Comparison of ENCODE assay signal across 16 cellular contexts in genomic region chr3:113277886-113278598, GRCh38.
DNase-seq lines count a peak whose midpoint lies in the region; ATAC-seq, FAIRE-seq and TF ChIP-seq lines count a peak whose summit lies in the region.
"Had no signal": no experiment of that assay in that cellular context is flagged by ENCODE, and none has a peak within 500 bp of the region (broad histone marks: within the 10 kb centered on the region; RNA-seq: fewer than 3 reads in every experiment).

No MANE protein-coding gene starts in this region.

- no peaks in the 10 kb centered on the region for H4K20me1 ChIP-seq in K562 (replicated peaks; ENCODE audit: control insufficient read depth, insufficient read depth, low read length)
- H4K20me1 ChIP-seq: BLaER1 treated with 17β-estradiol and CSF1 and Interleukin-3, amounts not matched to agents 10 nM and 100 nM had no signal

- no peak overlapping the region for H3K4me2 ChIP-seq in K562 (ENCODE audit: insufficient read depth, low read length)
- H3K4me2 ChIP-seq: BLaER1 treated with 17β-estradiol and CSF1 and Interleukin-3, amounts not matched to agents 10 nM and 100 nM had no signal

- TF ChIP-seq EP300 in K562 (IDR thresholded peaks at IDR 0.05; ENCODE audit: low read length), result no peak

- ATAC-seq in K562, result no peak
- no peak for ATAC-seq in HG03175 (IDR thresholded peaks at IDR 0.05; ENCODE audit: unreplicated experiment)
- ATAC-seq in Right ventricle myocardium inferior, result no peak
- ATAC-seq: activated T-cell treated with anti-CD3 and anti-CD28 coated beads, Interleukin-2, amount 50 U/mL, for 72 hours had no signal

- no peak overlapping the region for H3K27ac ChIP-seq in K562 (ENCODE audit: extremely low read depth, low read depth, low read length)
- peak overlapping the region; percentile 76 for H3K27ac ChIP-seq in layer of hippocampus (ENCODE audit: low read depth, low read length)
- H3K27ac ChIP-seq: BLaER1 treated with 17β-estradiol and CSF1 and Interleukin-3, amounts not matched to agents 10 nM and 100 nM had no signal

- H3K4me1 ChIP-seq in K562 (replicated peaks in 1 of 2; ENCODE audit: control insufficient read depth in 2 of 2, insufficient read depth in 2 of 2, low read length in 2 of 2), result peaks cover 4 to 6% of the 10 kb centered on the region in 2 experiments; a peak in 3 of 5 replicates

- 6% methylated on average over 5 of the region's 17 CpGs for WGBS in K562 (ENCODE audit: insufficient coverage, low coverage, missing lambda C conversion rate)

- BruUV-seq in K562 (replicated peaks; lab: Mats Ljungman, UMichigan), result no TSS peak

- H3K27me3 ChIP-seq in GM06990 (replicated peaks; ENCODE audit: control insufficient read depth, insufficient read depth, low read length) (no peaks in the 10 kb centered on the region), H7 (ENCODE audit: control insufficient read depth, insufficient read depth, low read length) (no peaks in the 10 kb centered on the region), K562 (ENCODE audit: control insufficient read depth in 2 of 2, insufficient read depth in 2 of 2, low read length in 2 of 2) (peaks cover 7 to 54% of the 10 kb centered on the region in 2 experiments; a peak in 3 of 5 replicates), layer of hippocampus (ENCODE audit: control insufficient read depth, insufficient read depth, low read length) (no peaks in the 10 kb centered on the region)
- H3K27me3 ChIP-seq: BLaER1 treated with 17β-estradiol and CSF1 and Interleukin-3, amounts not matched to agents 10 nM and 100 nM; vagina had no signal

- intact Hi-C loops in K562 (cut with micrococcal nuclease), result no loop called here
- intact Hi-C loops in Right ventricle myocardium inferior (cut with DNase I), result no loop called here

- no peaks in the 10 kb centered on the region for H3K79me2 ChIP-seq in K562 (ENCODE audit: control insufficient read depth, insufficient read depth, low read length)

- TF ChIP-seq CTCF in GM06990 (IDR thresholded peaks at IDR 0.05; ENCODE audit: insufficient read depth, low read length, poor library complexity, severe bottlenecking), result peak; percentile 43
- 0 out of 6 replicates have a peak, but pooled peaks have one; percentile 1 to 14 (median 7) for TF ChIP-seq CTCF in K562 (IDR thresholded peaks at IDR 0.05 in 2 of 3, conservative IDR thresholded peaks at IDR 0.05 in 1 of 3; ENCODE audit: insufficient read depth in 2 of 3, low read depth in 1 of 3, low read length in 3 of 3)

- FAIRE-seq in K562 (lab: Jason Lieb, UNC), result no peak
- FAIRE-seq: astrocyte, endothelial cell of umbilical vein, H54 had no signal

- CTCF ChIA-PET in K562 (lab: Yijun Ruan, JAX; ENCODE audit: low intra/inter-chr PET ratio), result no interaction called here

- H3K4me3 ChIP-seq in GM06990 (replicated peaks; ENCODE audit: low read depth, low read length) (no peak overlapping the region), H7 (ENCODE audit: insufficient read depth, low read depth, low read length) (no peak overlapping the region), K562 (no peak overlapping the region)
- H3K4me3 ChIP-seq: BLaER1 treated with 17β-estradiol and CSF1 and Interleukin-3, amounts not matched to agents 10 nM and 100 nM; skin epidermis; vagina had no signal

- no peak overlapping the region for H3K9ac ChIP-seq in K562 (ENCODE audit: insufficient read depth in 1 of 2, low read depth in 2 of 2, low read length in 2 of 2)
- H3K9ac ChIP-seq: BLaER1 treated with 17β-estradiol and CSF1 and Interleukin-3, amounts not matched to agents 10 nM and 100 nM had no signal

- no peak for TF ChIP-seq RAD21 in K562 (CRISPR knock-in tag; conservative IDR thresholded peaks at IDR 0.05 in 1 of 2, IDR thresholded peaks at IDR 0.05 in 1 of 2)

- no peaks in the 10 kb centered on the region for H3K9me3 ChIP-seq in K562 (replicated peaks; ENCODE audit: control insufficient read depth, insufficient read depth, low read depth, low read length)
- H3K9me3 ChIP-seq: BLaER1 treated with 17β-estradiol and CSF1 and Interleukin-3, amounts not matched to agents 10 nM and 100 nM; vagina had no signal

- H3K9me1 ChIP-seq in K562 (ENCODE audit: control insufficient read depth, insufficient read depth, low read length), result no peaks in the 10 kb centered on the region

- in situ Hi-C loops in K562 (cut with MboI), result loop anchor here (25.0 kb wide), 2 partner anchors 541 to 691 kb away; no protein-coding TSS in a partner anchor

- H3K36me3 ChIP-seq in GM06990 (ENCODE audit: control insufficient read depth, insufficient read depth, low read length) (no peaks in the 10 kb centered on the region), H7 (replicated peaks; ENCODE audit: control insufficient read depth, insufficient read depth, low read length) (no peaks in the 10 kb centered on the region), K562 (ENCODE audit: control insufficient read depth, insufficient read depth, low read length) (no peaks in the 10 kb centered on the region)
- H3K36me3 ChIP-seq: BLaER1 treated with 17β-estradiol and CSF1 and Interleukin-3, amounts not matched to agents 10 nM and 100 nM had no signal

- no peak for TF ChIP-seq POLR2A in K562 (conservative IDR thresholded peaks at IDR 0.05)

- no peak for DNase-seq in GM06990 (ENCODE audit: extremely low read depth, insufficient read length)
- DNase-seq in H7, result peak; percentile 74
- DNase-seq in K562 (ENCODE audit: extremely low read depth in 1 of 4, low spot score in 3 of 4), result no peak
- DNase-seq in stimulated activated naive CD4-positive, alpha-beta T cell (lab: John Stamatoyannopoulos, UW), result no peak
- DNase-seq in RPMI8226, result no peak
- no peak for DNase-seq in Right ventricle myocardium inferior (ENCODE audit: missing footprints)
- DNase-seq: activated T-cell treated with anti-CD3 and anti-CD28 coated beads, Interleukin-2, amount 50 U/mL, for 72 hours; SHP77 had no signal

- no peak overlapping the region for H2AFZ ChIP-seq in K562 (ENCODE audit: low read depth, low read length)

- POLR2A ChIA-PET in K562 (lab: Yijun Ruan, JAX), result no interaction called here

TF ChIP-seq in K562, 482 proteins besides CTCF, POLR2A, EP300 and RAD21 (continues in another document):
- no peak for TF ChIP-seq TOE1 (IDR thresholded peaks at IDR 0.05; ENCODE audit: borderline replicate concordance)
- TF ChIP-seq TOE1 (CRISPR knock-in tag; IDR thresholded peaks at IDR 0.05; ENCODE audit: borderline replicate concordance, low read depth), result no peak
- no peak for TF ChIP-seq ATF7 (IDR thresholded peaks at IDR 0.05)
- TF ChIP-seq C11orf30 (IDR thresholded peaks at IDR 0.05; ENCODE audit: low read depth), result no peak
- TF ChIP-seq ZNF253 (CRISPR knock-in tag; conservative IDR thresholded peaks at IDR 0.05), result no peak
- TF ChIP-seq THAP12 (CRISPR knock-in tag; IDR thresholded peaks at IDR 0.05), result no peak
- TF ChIP-seq NKRF (IDR thresholded peaks at IDR 0.05; ENCODE audit: borderline replicate concordance), result no peak
- no peak for TF ChIP-seq SMARCA5 (IDR thresholded peaks at IDR 0.05)
- TF ChIP-seq ETS2 (tag; IDR thresholded peaks at IDR 0.05; ENCODE audit: borderline replicate concordance, poor library complexity, severe bottlenecking), result no peak
- TF ChIP-seq BRCA1 (IDR thresholded peaks at IDR 0.05), result no peak
- TF ChIP-seq BRCA1 (CRISPR knock-in tag; IDR thresholded peaks at IDR 0.05), result no peak
- no peak for TF ChIP-seq TFAP4 (CRISPR knock-in tag; IDR thresholded peaks at IDR 0.05; ENCODE audit: borderline replicate concordance)
- TF ChIP-seq ZNF77 (CRISPR knock-in tag; IDR thresholded peaks at IDR 0.05), result no peak
- TF ChIP-seq RBM17 (IDR thresholded peaks at IDR 0.05; ENCODE audit: borderline replicate concordance, low read depth, low read length), result no peak
